ENCODE assay signal across 8 cellular contexts in genomic region chr1:52842643-52843310, GRCh38. TPM values are rescaled to one million over a fixed set of nuclear protein-coding genes. Genes with fewer than 3 reads are reported as not detected.
DNase-seq lines count a peak whose midpoint lies in the region; ATAC-seq and TF ChIP-seq lines count a peak whose summit lies in the region.

Gene ZYG11A (plus strand): TSS chr1:52842760. CDS start chr1:52842884, 124 bp downstream.

- H3K27ac ChIP-seq in brain microvascular endothelial cell = no peak within 1 kb of the TSS

- no peaks in the 10 kb centered on the region for H3K36me3 ChIP-seq in brain microvascular endothelial cell (replicated peaks)
- H3K36me3 ChIP-seq in kidney epithelial cell (ENCODE audit: control insufficient read depth, insufficient read depth, low read length) = no peaks in the 10 kb centered on the region

- in situ Hi-C loops in brain microvascular endothelial cell (cut with HindIII; ENCODE audit: low pct_ligation_motif_present, low sequenced_read_pairs) = no loop called here

- peak; percentile 95 for DNase-seq in ELR (ENCODE audit: low read depth)
- DNase-seq in H4 (ENCODE audit: low spot score) = peak; percentile 90
- peak; percentile 25 for DNase-seq in NCI-H1048 (lab: John Stamatoyannopoulos, UW)
- DNase-seq in T-helper 22 cell (ENCODE audit: low read depth) = peak; percentile 43
- peak; percentile 60 for DNase-seq in brain microvascular endothelial cell
- DNase-seq in kidney epithelial cell (ENCODE audit: low read depth) = peak; percentile 44
- DNase-seq in stimulated activated CD4-positive, alpha-beta T cell treated with anti-CD3 and anti-CD28 coated beads, Interleukin-2, amount 100 ng/mL, for 48 hours = peak; percentile 60 to 73

- TF ChIP-seq CTCF in brain microvascular endothelial cell (IDR thresholded peaks at IDR 0.05; ENCODE audit: low read depth, low read length, missing control alignments) (peak; percentile 33), kidney epithelial cell (IDR thresholded peaks at IDR 0.05; ENCODE audit: insufficient read depth, low read length, poor library complexity, severe bottlenecking) (peak; percentile 11)

- H3K4me3 ChIP-seq in brain microvascular endothelial cell (ENCODE audit: low read depth, low read length) (peak within 1 kb of the TSS; percentile 69), kidney epithelial cell (ENCODE audit: low read depth, low read length) (peak within 1 kb of the TSS; percentile 63)

- H3K27me3 ChIP-seq in brain microvascular endothelial cell (replicated peaks) = no peaks in the 10 kb centered on the region
- no peaks in the 10 kb centered on the region for H3K27me3 ChIP-seq in kidney epithelial cell (ENCODE audit: control insufficient read depth, insufficient read depth, low read length)

- no peak for ATAC-seq in HG02759 (IDR thresholded peaks at IDR 0.05; ENCODE audit: unreplicated experiment)

RNA-seq across cellular contexts. Expression of gene ZYG11A, which starts in this region (rescaled TPM):
- total RNA-seq in H4 (2014; rRNA removed; shearing (Covaris generic)) = 3.1 and 4.5 TPM in 2 replicates
- total RNA-seq in kidney epithelial cell = 0.21 and 0.50 TPM in 2 replicates

Comparison
In these comparisons a context has a peak if more than half of its experiments do, and no peak if none do; other contexts are left out.
1. Peak in DNase-seq and H3K4me3 ChIP-seq in kidney epithelial cell; RNA of the gene not detected or under 1 TPM.
2. DNase-seq: peak in every context shown above with its lines; median percentile 95 in ELR; 90 in H4; 66 in stimulated activated CD4-positive, alpha-beta T cell treated with anti-CD3 and anti-CD28 coated beads, Interleukin-2, amount 100 ng/mL, for 48 hours; 60 in brain microvascular endothelial cell; 44 in kidney epithelial cell; 43 in T-helper 22 cell; 25 in NCI-H1048.